ENCODE assay signal across 10 cellular contexts in genomic region chr22:39664485-39665200, GRCh38.
DNase-seq lines count a peak whose midpoint lies in the region; ATAC-seq, FAIRE-seq and TF ChIP-seq lines count a peak whose summit lies in the region.
"Had no signal": no experiment of that assay in that cellular context is flagged by ENCODE, and none has a peak within 500 bp of the region (broad histone marks: within the 10 kb centered on the region; RNA-seq: fewer than 3 reads in every experiment).

No MANE protein-coding gene starts in this region.

- H3K27me3 ChIP-seq in PC-3 (ENCODE audit: low read length): no peaks in the 10 kb centered on the region
- peaks cover 0 to 23% (median 1%) of the 10 kb centered on the region in 4 donors for H3K27me3 ChIP-seq in pancreas

- H3K4me1 Mint-ChIP-seq in activated naive CD8-positive, alpha-beta T cell treated with anti-CD3 and anti-CD28 coated beads, Interleukin-2, amount 50 U/mL, for 24 hours: peaks cover 15% of the 10 kb centered on the region

- peak overlapping the region; percentile 66 for H3K4me2 ChIP-seq in PC-3 (ENCODE audit: low read length)

- no peak for TF ChIP-seq CTCF in GM10248 (IDR thresholded peaks at IDR 0.05; ENCODE audit: control extremely low read depth, extremely low read depth, low read depth, missing control alignments)
- TF ChIP-seq CTCF in PC-3 (conservative IDR thresholded peaks at IDR 0.05; ENCODE audit: low read depth, low read length): no peak
- no peak for TF ChIP-seq CTCF in pancreas (IDR thresholded peaks at IDR 0.05)

- WGBS in pancreas, 2 donors: 10 to 15% methylated on average over 36 to 44 of the region's 44 CpGs

- FAIRE-seq in pancreas (lab: Jason Lieb, UNC): no peak

- H3K4me1 ChIP-seq in PC-3 (ENCODE audit: insufficient read depth, low read length) (peaks cover 4% of the 10 kb centered on the region; the same call in 1 of the 2 replicates), pancreas (no peaks in the 10 kb centered on the region)

- no peaks in the 10 kb centered on the region for H3K9me3 ChIP-seq in PC-3 (ENCODE audit: low read length)
- no peaks in the 10 kb centered on the region for H3K9me3 ChIP-seq in pancreas

- peaks cover 19% of the 10 kb centered on the region for H3K27me3 Mint-ChIP-seq in activated naive CD8-positive, alpha-beta T cell treated with anti-CD3 and anti-CD28 coated beads, Interleukin-2, amount 50 U/mL, for 24 hours

- no peak overlapping the region for H3K4me3 Mint-ChIP-seq in activated naive CD8-positive, alpha-beta T cell treated with anti-CD3 and anti-CD28 coated beads, Interleukin-2, amount 50 U/mL, for 24 hours
- H3K4me3 Mint-ChIP-seq: T-helper 1 cell treated with Interleukin-12 subunit alpha and Interleukin-12 subunit beta and Interleukin-4 antibody, amounts not matched to agents 30 μg/mL and 1 μg/mL, for 36 hours had no signal

- no peak overlapping the region for H2AFZ ChIP-seq in PC-3 (ENCODE audit: low read length)

- CTCF ChIA-PET in GM10248 (lab: Yijun Ruan, JAX) (no interaction called here), PC-3 (lab: Charles Lee) (no interaction called here)

- no peaks in the 10 kb centered on the region for H3F3A ChIP-seq in PC-3 (ENCODE audit: low read length, unreplicated experiment)

- intact Hi-C loops in PC-3 (cut with micrococcal nuclease): no loop called here
- intact Hi-C loops in pancreas (cut with DNase I): no loop called here

- H3K36me3 ChIP-seq in PC-3 (ENCODE audit: low read depth, low read length): no peaks in the 10 kb centered on the region
- no peaks in the 10 kb centered on the region for H3K36me3 ChIP-seq in pancreas

- H3K36me3 Mint-ChIP-seq in activated naive CD8-positive, alpha-beta T cell treated with anti-CD3 and anti-CD28 coated beads, Interleukin-2, amount 50 U/mL, for 24 hours (ENCODE audit: low read depth): no peaks in the 10 kb centered on the region

- H3K4me3 ChIP-seq in PC-3 (ENCODE audit: low read length): no peak overlapping the region
- no peak overlapping the region for H3K4me3 ChIP-seq in pancreas

- H3K9me3 Mint-ChIP-seq in activated naive CD8-positive, alpha-beta T cell treated with anti-CD3 and anti-CD28 coated beads, Interleukin-2, amount 50 U/mL, for 24 hours: no peaks in the 10 kb centered on the region
- H3K9me3 Mint-ChIP-seq: T-helper 1 cell treated with Interleukin-12 subunit alpha and Interleukin-12 subunit beta and Interleukin-4 antibody, amounts not matched to agents 30 μg/mL and 1 μg/mL, for 36 hours had no signal

- H3K27ac ChIP-seq in PC-3 (ENCODE audit: low read length): no peak overlapping the region
- no peak overlapping the region for H3K27ac ChIP-seq in pancreas

- POLR2A ChIA-PET in GM10248 (lab: Yijun Ruan, JAX): no interaction called here
- POLR2A ChIA-PET in PC-3 (lab: Charles Lee; ENCODE audit: unreplicated experiment): no interaction called here

- no peaks in the 10 kb centered on the region for H4K20me1 ChIP-seq in PC-3 (ENCODE audit: low read length)

- no peak overlapping the region for H3K9ac ChIP-seq in PC-3 (ENCODE audit: low read length)

- H3K27ac Mint-ChIP-seq in activated naive CD8-positive, alpha-beta T cell treated with anti-CD3 and anti-CD28 coated beads, Interleukin-2, amount 50 U/mL, for 24 hours: no peak overlapping the region
- H3K27ac Mint-ChIP-seq: T-helper 1 cell treated with Interleukin-12 subunit alpha and Interleukin-12 subunit beta and Interleukin-4 antibody, amounts not matched to agents 30 μg/mL and 1 μg/mL, for 36 hours had no signal

- H3K79me2 ChIP-seq in PC-3 (ENCODE audit: low read length): no peaks in the 10 kb centered on the region

- ATAC-seq in PC-3 (no peak), pancreas (peak; percentile 22 to 83 (median 33)), HG03045 (IDR thresholded peaks at IDR 0.05; ENCODE audit: unreplicated experiment) (no peak)
- no peak for ATAC-seq in activated naive CD8-positive, alpha-beta T cell treated with anti-CD3 and anti-CD28 coated beads, Interleukin-2, amount 50 U/mL, for 24 hours

- DNase-seq in GM10248 (ENCODE audit: extremely low spot score): peak; percentile 48
- DNase-seq in PC-3: no peak
- DNase-seq in activated naive CD8-positive, alpha-beta T cell treated with anti-CD3 and anti-CD28 coated beads, Interleukin-2, amount 50 U/mL, for 24 hours: peak; percentile 41
- peak in 4 of 6 donors; percentile 10 to 53 (median 29) for DNase-seq in pancreas
- DNase-seq in globus pallidus (ENCODE audit: low spot score): no peak
- DNase-seq in HK-2 (ENCODE audit: unreplicated experiment): no peak
- DNase-seq in AG20443 (ENCODE audit: low spot score): no peak
- DNase-seq: NCI-H2029 had no signal

- BruUV-seq in PC-3 (replicated peaks; lab: Mats Ljungman, UMichigan): no TSS peak

- H3K9me2 ChIP-seq in PC-3 (replicated peaks; ENCODE audit: low read length): no peaks in the 10 kb centered on the region

Comparison
In these comparisons a context has a peak if more than half of its experiments do, and no peak if none do; other contexts are left out.
1. DNase-seq: peak in GM10248 (single experiment), activated naive CD8-positive, alpha-beta T cell treated with anti-CD3 and anti-CD28 coated beads, Interleukin-2, amount 50 U/mL, for 24 hours (single experiment) and pancreas (4 of 6); none in PC-3 (single experiment), globus pallidus (single experiment), HK-2 (single experiment) and AG20443 (single experiment).
2. ATAC-seq: peak in pancreas (4 of 4); none in PC-3 (single experiment), activated naive CD8-positive, alpha-beta T cell treated with anti-CD3 and anti-CD28 coated beads, Interleukin-2, amount 50 U/mL, for 24 hours (single experiment) and HG03045 (single experiment).